Comparison of ENCODE assay signal across 17 cellular contexts in the genomic region with DNA sequence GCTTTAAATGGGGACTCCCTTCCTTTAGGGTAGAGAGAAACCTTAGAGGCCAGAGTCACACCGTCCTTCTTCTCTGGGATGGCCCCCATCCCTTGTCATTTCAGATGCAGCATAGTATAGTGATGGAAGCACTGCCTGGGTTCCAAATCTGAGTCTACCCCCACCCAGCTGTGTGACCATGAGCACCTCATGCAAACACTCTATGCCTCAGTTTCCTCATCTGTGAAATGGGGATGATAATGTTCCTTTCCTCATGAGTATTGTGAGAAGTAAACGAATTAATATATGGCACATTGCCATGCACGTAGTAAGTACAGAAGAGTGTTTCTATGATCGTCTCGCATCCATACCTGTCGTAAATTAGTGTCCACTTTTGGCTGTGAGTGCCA.
DNase-seq lines count a peak whose midpoint lies in the region; ATAC-seq and TF ChIP-seq lines count a peak whose summit lies in the region.
"Had no signal": no experiment of that assay in that cellular context is flagged by ENCODE, and none has a peak within 500 bp of the region (broad histone marks: within the 10 kb centered on the region; RNA-seq: fewer than 3 reads in every experiment).

No MANE protein-coding gene starts in this region.

- H3K79me2 ChIP-seq in trophoblast cell (ENCODE audit: control insufficient read depth, insufficient read depth, low read length, poor library complexity): no peaks in the 10 kb centered on the region

- H4K12ac ChIP-seq in trophoblast cell (ENCODE audit: low read depth, low read length): no peak overlapping the region

- no peak overlapping the region for H3K27ac ChIP-seq in CD4-positive, alpha-beta memory T cell (ENCODE audit: low read depth, low read length)
- no peak overlapping the region for H3K27ac ChIP-seq in trophoblast cell (ENCODE audit: low read depth, low read length)
- H3K27ac ChIP-seq: A549, SJCRH30 had no signal

- no peak for TF ChIP-seq CTCF in BE2C (IDR thresholded peaks at IDR 0.05; ENCODE audit: low read depth, low read length)

- no peak overlapping the region for H2AK5ac ChIP-seq in trophoblast cell (ENCODE audit: low read length)

- no peak overlapping the region for H3K18ac ChIP-seq in trophoblast cell (ENCODE audit: low read length)

- H3K79me1 ChIP-seq in trophoblast cell (ENCODE audit: low read length): no peaks in the 10 kb centered on the region

- no peaks in the 10 kb centered on the region for H3K27me3 Mint-ChIP-seq in CD4-positive, alpha-beta memory T cell
- H3K27me3 Mint-ChIP-seq in T-cell: no peaks in the 10 kb centered on the region
- no peaks in the 10 kb centered on the region for H3K27me3 Mint-ChIP-seq in naive thymus-derived CD8-positive, alpha-beta T cell

- peaks cover 37 to 77% (median 57%) of the 10 kb centered on the region in 4 donors for H3K4me1 Mint-ChIP-seq in CD4-positive, alpha-beta memory T cell
- H3K4me1 Mint-ChIP-seq in T-cell: peaks cover 38 to 71% (median 59%) of the 10 kb centered on the region in 3 donors
- H3K4me1 Mint-ChIP-seq in naive thymus-derived CD8-positive, alpha-beta T cell: peaks cover 25 to 64% (median 55%) of the 10 kb centered on the region in 4 donors

- DNase-seq in BE2C (no peak), T-cell (no peak), Ammon's horn (ENCODE audit: low spot score) (no peak), trophoblast cell (no peak)
- DNase-seq in CD4-positive, alpha-beta memory T cell: no peak
- no peak for DNase-seq in naive thymus-derived CD8-positive, alpha-beta T cell
- DNase-seq: H9, HFFc6, KBM-7, NCI-H146, NCI-H226, NCI-H510A treated with DMSO at 0.1 percent for 48 hours, OCI-M1 had no signal

- no peak overlapping the region for H3K4me2 ChIP-seq in trophoblast cell (ENCODE audit: low read length)
- H3K4me2 ChIP-seq: A549 had no signal

- no peak overlapping the region for H2BK5ac ChIP-seq in trophoblast cell (ENCODE audit: low read depth, low read length, poor library complexity)

- H3K36me3 ChIP-seq in BE2C (no peaks in the 10 kb centered on the region), trophoblast cell (ENCODE audit: control insufficient read depth in 1 of 2, insufficient read depth in 2 of 2, low read length in 2 of 2) (peaks cover 0 to 5% of the 10 kb centered on the region in 2 experiments)
- H3K36me3 ChIP-seq in CD4-positive, alpha-beta memory T cell (ENCODE audit: insufficient read depth, low read length): no peaks in the 10 kb centered on the region
- H3K36me3 ChIP-seq: SJCRH30 had no signal

- no peak overlapping the region for H3K14ac ChIP-seq in trophoblast cell (ENCODE audit: low read length)

- no peak overlapping the region for H2AFZ ChIP-seq in trophoblast cell (ENCODE audit: insufficient read depth, low read length, poor library complexity)

- no peak overlapping the region for H4K91ac ChIP-seq in trophoblast cell (ENCODE audit: low read depth, low read length)

- H3K23ac ChIP-seq in trophoblast cell (ENCODE audit: low read length): no peak overlapping the region

- H3K27ac Mint-ChIP-seq in CD4-positive, alpha-beta memory T cell: peak overlapping the region in 6 of 7 donors; percentile 25 to 93 (median 72)
- H3K27ac Mint-ChIP-seq in T-cell: peak overlapping the region; percentile 62 to 66
- peak overlapping the region; percentile 25 to 83 (median 60) for H3K27ac Mint-ChIP-seq in naive thymus-derived CD8-positive, alpha-beta T cell
- H3K27ac Mint-ChIP-seq: H9, HFFc6 had no signal

- H4K8ac ChIP-seq in trophoblast cell (ENCODE audit: low read depth, low read length): no peak overlapping the region

- H3K4me3 Mint-ChIP-seq in CD4-positive, alpha-beta memory T cell: peak overlapping the region in 1 of 8 donors; percentile 27
- no peak overlapping the region for H3K4me3 Mint-ChIP-seq in T-cell
- H3K4me3 Mint-ChIP-seq in naive thymus-derived CD8-positive, alpha-beta T cell: no peak overlapping the region
- H3K4me3 Mint-ChIP-seq: H9, HFFc6 had no signal

- H3K36me3 Mint-ChIP-seq in CD4-positive, alpha-beta memory T cell: peaks cover 0 to 6% of the 10 kb centered on the region in 2 donors
- no peaks in the 10 kb centered on the region for H3K36me3 Mint-ChIP-seq in T-cell
- H3K36me3 Mint-ChIP-seq in naive thymus-derived CD8-positive, alpha-beta T cell: no peaks in the 10 kb centered on the region

- no peak overlapping the region for H3K9ac ChIP-seq in trophoblast cell (ENCODE audit: low read length)

- WGBS in trophoblast cell (ENCODE audit: extremely low coverage, insufficient coverage, insufficient read length): no CpG with 5 or more reads among the region's 6 CpGs

- H3K9me3 ChIP-seq in BE2C (no peaks in the 10 kb centered on the region), trophoblast cell (ENCODE audit: insufficient read depth, low read depth, low read length) (peaks cover 2% of the 10 kb centered on the region)
- no peaks in the 10 kb centered on the region for H3K9me3 ChIP-seq in CD4-positive, alpha-beta memory T cell (ENCODE audit: control insufficient read depth in 1 of 2, low read length in 2 of 2)
- H3K9me3 ChIP-seq: A549; BLaER1 treated with 17β-estradiol and CSF1 and Interleukin-3, amounts not matched to agents 10 nM and 100 nM; SJCRH30 had no signal

- no peak overlapping the region for H3K4ac ChIP-seq in trophoblast cell (ENCODE audit: low read depth, low read length)

- ATAC-seq in T-cell (replicated peaks in 1 of 4) (no peak), GM19467 (IDR thresholded peaks at IDR 0.05; ENCODE audit: unreplicated experiment) (no peak)
- ATAC-seq in naive thymus-derived CD8-positive, alpha-beta T cell: no peak
- ATAC-seq: A549 had no signal

- no peak overlapping the region for H2BK12ac ChIP-seq in trophoblast cell (ENCODE audit: low read length)

- H2BK120ac ChIP-seq in trophoblast cell (ENCODE audit: insufficient read depth, low read length, poor library complexity): no peak overlapping the region

- H3K4me3 ChIP-seq in BE2C (ENCODE audit: low read depth, low read length) (peak overlapping the region; percentile 36; the same call in 1 of the 2 replicates), trophoblast cell (ENCODE audit: low read depth, low read length) (no peak overlapping the region)
- no peak overlapping the region for H3K4me3 ChIP-seq in CD4-positive, alpha-beta memory T cell (ENCODE audit: low read length in 2 of 2)
- H3K4me3 ChIP-seq: A549; BLaER1 treated with 17β-estradiol and CSF1 and Interleukin-3, amounts not matched to agents 10 nM and 100 nM; SJCRH30 had no signal

- CTCF ChIA-PET in CD4-positive, alpha-beta memory T cell (lab: Charles Lee; ENCODE audit: partially characterized antibody): no interaction called here
- CTCF ChIA-PET in T-cell (lab: Charles Lee): no interaction called here

- POLR2A ChIA-PET in CD4-positive, alpha-beta memory T cell (lab: Charles Lee; ENCODE audit: partially characterized antibody): interaction anchor here (0.7 kb wide), 1 partner anchor 21 kb away, joined by 3 read pairs; no protein-coding TSS in a partner anchor
- POLR2A ChIA-PET in T-cell (lab: Charles Lee): no interaction called here
- POLR2A ChIA-PET in naive thymus-derived CD8-positive, alpha-beta T cell (lab: Charles Lee): no interaction called here

- H3K4me1 ChIP-seq in BE2C (peaks cover 46% of the 10 kb centered on the region), trophoblast cell (ENCODE audit: control insufficient read depth in 1 of 2, insufficient read depth in 2 of 2, low read length in 2 of 2) (peaks cover 0 to 6% of the 10 kb centered on the region in 2 experiments)
- peaks cover 19% of the 10 kb centered on the region for H3K4me1 ChIP-seq in CD4-positive, alpha-beta memory T cell (ENCODE audit: insufficient read depth, low read length)

- H3K27me3 ChIP-seq in BE2C: no peaks in the 10 kb centered on the region
- H3K27me3 ChIP-seq in CD4-positive, alpha-beta memory T cell (ENCODE audit: insufficient read depth, low read length): no peaks in the 10 kb centered on the region
- H3K27me3 ChIP-seq in trophoblast cell (ENCODE audit: insufficient read depth, low read length): no peaks in the 10 kb centered on the region
- H3K27me3 ChIP-seq: BLaER1 treated with 17β-estradiol and CSF1 and Interleukin-3, amounts not matched to agents 10 nM and 100 nM; SJCRH30 had no signal

- H3K9me3 Mint-ChIP-seq in CD4-positive, alpha-beta memory T cell: peaks cover 0 to 4% (median 0%) of the 10 kb centered on the region in 8 donors
- H3K9me3 Mint-ChIP-seq in T-cell: no peaks in the 10 kb centered on the region
- no peaks in the 10 kb centered on the region for H3K9me3 Mint-ChIP-seq in naive thymus-derived CD8-positive, alpha-beta T cell
- H3K9me3 Mint-ChIP-seq: H9, HFFc6 had no signal

- intact Hi-C loops in CD4-positive, alpha-beta memory T cell (cut with micrococcal nuclease): no loop called here
